8 cellular contexts compared by ENCODE assay signal in genomic region chr10:3887885-3888476, GRCh38.
DNase-seq lines count a peak whose midpoint lies in the region; ATAC-seq and TF ChIP-seq lines count a peak whose summit lies in the region.

No MANE protein-coding gene starts in this region.

- DNase-seq in heart right ventricle (peak in 1 of 2 donors; percentile 42), Right ventricle myocardium inferior (ENCODE audit: missing footprints) (no peak), fibroblast of peridontal ligament (ENCODE audit: extremely low read depth) (peak; percentile 57), psoas muscle (peak in 1 of 2 donors; percentile 47), NCI-H1417 (lab: John Stamatoyannopoulos, UW) (no peak), NCI-H69 (lab: John Stamatoyannopoulos, UW) (no peak)
- peak; percentile 67 for DNase-seq in activated CD8-positive, alpha-beta memory T cell treated with anti-CD3 and anti-CD28 coated beads for 24 hours

- ATAC-seq in heart right ventricle: peak in 6 of 8 donors; percentile 30 to 50 (median 45)
- no peak for ATAC-seq in Right ventricle myocardium inferior
- peak; percentile 66 for ATAC-seq in HG03521 (IDR thresholded peaks at IDR 0.05; ENCODE audit: unreplicated experiment)
- peak; percentile 48 to 56 (median 52) for ATAC-seq in psoas muscle

- H3K9me3 ChIP-seq in heart right ventricle (no peaks in the 10 kb centered on the region), psoas muscle (no peaks in the 10 kb centered on the region)

- no peaks in the 10 kb centered on the region for H3K36me3 ChIP-seq in heart right ventricle
- no peaks in the 10 kb centered on the region for H3K36me3 ChIP-seq in psoas muscle (ENCODE audit: insufficient read depth in 1 of 2, low read depth in 1 of 2)

- H3K27ac ChIP-seq in heart right ventricle (peak overlapping the region in 8 of 10 donors; percentile 62 to 86 (median 78)), psoas muscle (peak overlapping the region; percentile 80)

- peaks cover 0 to 40% (median 25%) of the 10 kb centered on the region in 9 donors for H3K4me1 ChIP-seq in heart right ventricle
- H3K4me1 ChIP-seq in psoas muscle: peaks cover 20% of the 10 kb centered on the region

- WGBS in heart right ventricle, 2 donors: 54 to 56% methylated on average over 9 of the region's 9 CpGs
- 49 to 71% (median 54%) methylated on average over 9 of the region's 9 CpGs for WGBS in psoas muscle, 3 donors

- intact Hi-C loops in heart right ventricle (cut with DNase I): loop anchor here in 3 of 10 donors (2.0 to 10.0 kb wide), 4 partner anchors 76 to 777 kb away; partner anchors contain the start of gene KLF6 (in 1 of the 3)
- intact Hi-C loops in Right ventricle myocardium inferior (cut with DNase I): loop anchor here (10.0 kb wide), 1 partner anchor 103 kb away; the partner anchor contains the start of gene KLF6
- intact Hi-C loops in psoas muscle (cut with DNase I): loop anchor here in 1 of 2 donors (5.0 to 10.0 kb wide), 2 partner anchors 61 to 767 kb away; no protein-coding TSS in a partner anchor

- TF ChIP-seq CTCF in heart right ventricle (IDR thresholded peaks at IDR 0.05): no peak
- no peak for TF ChIP-seq CTCF in psoas muscle (IDR thresholded peaks at IDR 0.05)

- H3K27me3 ChIP-seq in heart right ventricle: no peaks in the 10 kb centered on the region
- no peaks in the 10 kb centered on the region for H3K27me3 ChIP-seq in psoas muscle (ENCODE audit: insufficient read depth in 3 of 3, low read length in 2 of 3)

- H3K4me3 ChIP-seq in heart right ventricle: no peak overlapping the region
- no peak overlapping the region for H3K4me3 ChIP-seq in psoas muscle

Comparison
In these comparisons a context has a peak if more than half of its experiments do, and no peak if none do; other contexts are left out.
1. DNase-seq: peak in activated CD8-positive, alpha-beta memory T cell treated with anti-CD3 and anti-CD28 coated beads for 24 hours (single experiment) and fibroblast of peridontal ligament (single experiment); none in Right ventricle myocardium inferior (single experiment), NCI-H1417 (0 of 3) and NCI-H69 (single experiment).